In genomic region chr7:108178393-108178792, GRCh38 we compare ENCODE assay signal across 16 cellular contexts. TPM values are rescaled to one million over a fixed set of nuclear protein-coding genes. Genes with fewer than 3 reads are reported as not detected.
DNase-seq lines count a peak whose midpoint lies in the region; ATAC-seq and TF ChIP-seq lines count a peak whose summit lies in the region.
"Had no signal": no experiment of that assay in that cellular context is flagged by ENCODE, and none has a peak within 500 bp of the region (broad histone marks: within the 10 kb centered on the region; RNA-seq: fewer than 3 reads in every experiment).

No MANE protein-coding gene starts in this region.

- WGBS in right lobe of liver (ENCODE audit: insufficient coverage, low coverage, low lambda C conversion rate, missing lambda C conversion rate) = 34% methylated on average over 3 of the region's 3 CpGs

- intact Hi-C loops in right lobe of liver (cut with DNase I) = no loop called here

- peaks cover 21% of the 10 kb centered on the region for H3K4me1 Mint-ChIP-seq in WTC11

- H3K27ac Mint-ChIP-seq in WTC11 = no peak overlapping the region
- H3K27ac Mint-ChIP-seq: stimulated activated naive CD8-positive, alpha-beta T cell treated with anti-CD3 and anti-CD28 coated beads, Interleukin-15, Interleukin-2, amounts not matched to agents 100 ng/mL and 50 ng/mL, for 24 hours had no signal

- no peak overlapping the region for H3K4me3 ChIP-seq in BLaER1 treated with 17β-estradiol and CSF1 and Interleukin-3, amounts not matched to agents 10 nM and 100 nM
- no peak overlapping the region for H3K4me3 ChIP-seq in right lobe of liver
- H3K4me3 ChIP-seq: spleen, uterus had no signal

- H3K36me3 ChIP-seq in BLaER1 treated with 17β-estradiol and CSF1 and Interleukin-3, amounts not matched to agents 10 nM and 100 nM = no peaks in the 10 kb centered on the region
- no peaks in the 10 kb centered on the region for H3K36me3 ChIP-seq in right lobe of liver
- H3K36me3 ChIP-seq: uterus had no signal

- no peaks in the 10 kb centered on the region for H3K9me3 Mint-ChIP-seq in WTC11
- H3K9me3 Mint-ChIP-seq: stimulated activated naive CD8-positive, alpha-beta T cell treated with anti-CD3 and anti-CD28 coated beads, Interleukin-15, Interleukin-2, amounts not matched to agents 100 ng/mL and 50 ng/mL, for 24 hours had no signal

- H4K20me1 ChIP-seq in BLaER1 treated with 17β-estradiol and CSF1 and Interleukin-3, amounts not matched to agents 10 nM and 100 nM = no peaks in the 10 kb centered on the region

- ATAC-seq in right lobe of liver = no peak
- ATAC-seq in GM21447 (IDR thresholded peaks at IDR 0.05; ENCODE audit: unreplicated experiment) = no peak
- ATAC-seq in WTC11 = no peak
- no peak for ATAC-seq in GM19395 (IDR thresholded peaks at IDR 0.05; ENCODE audit: unreplicated experiment)

- DNase-seq in NCI-H1105 treated with DMSO at 0.1 percent for 48 hours (lab: John Stamatoyannopoulos, UW) (peak; percentile 99), NCI-H2171 treated with DMSO at 0.1 percent for 48 hours (lab: John Stamatoyannopoulos, UW) (peak; percentile 86), SHP77 treated with DMSO at 0.1 percent for 48 hours (lab: John Stamatoyannopoulos, UW) (peak; percentile 95), right lobe of liver (no peak), WTC11 (ENCODE audit: low spot score) (no peak)
- DNase-seq: activated CD8-positive, alpha-beta memory T cell treated with anti-CD3 and anti-CD28 coated beads for 24 hours; amniotic stem cell; foreskin fibroblast; NCI-H2227 treated with DMSO at 0.1 percent for 48 hours; spleen; T-helper 1 cell; uterus had no signal

- H3K4me2 ChIP-seq in BLaER1 treated with 17β-estradiol and CSF1 and Interleukin-3, amounts not matched to agents 10 nM and 100 nM = peak overlapping the region in 7 of 11 experiments; percentile 22 to 60 (median 33); a peak in 9 of 22 replicates

- peaks cover 4 to 12% (median 7%) of the 10 kb centered on the region in 10 experiments; a peak in 12 of 20 replicates for H3K4me1 ChIP-seq in BLaER1 treated with 17β-estradiol and CSF1 and Interleukin-3, amounts not matched to agents 10 nM and 100 nM
- no peaks in the 10 kb centered on the region for H3K4me1 ChIP-seq in right lobe of liver
- H3K4me1 ChIP-seq: uterus had no signal

- H3K9me3 ChIP-seq in BLaER1 treated with 17β-estradiol and CSF1 and Interleukin-3, amounts not matched to agents 10 nM and 100 nM (replicated peaks in 1 of 11) = no peaks in the 10 kb centered on the region
- H3K9me3 ChIP-seq in right lobe of liver = no peaks in the 10 kb centered on the region
- H3K9me3 ChIP-seq: spleen, uterus had no signal

- no peak for TF ChIP-seq POLR2A in right lobe of liver (IDR thresholded peaks at IDR 0.05)

- H3K27me3 Mint-ChIP-seq in WTC11 (ENCODE audit: low read depth) = no peaks in the 10 kb centered on the region

- POLR2A ChIA-PET in WTC11 (lab: Charles Lee) = no interaction called here

- H3K9ac ChIP-seq in BLaER1 treated with 17β-estradiol and CSF1 and Interleukin-3, amounts not matched to agents 10 nM and 100 nM = no peak overlapping the region

- no peaks in the 10 kb centered on the region for H3K27me3 ChIP-seq in BLaER1 treated with 17β-estradiol and CSF1 and Interleukin-3, amounts not matched to agents 10 nM and 100 nM
- H3K27me3 ChIP-seq in right lobe of liver = no peaks in the 10 kb centered on the region
- H3K27me3 ChIP-seq: uterus had no signal

- no peak overlapping the region for H3K27ac ChIP-seq in BLaER1 treated with 17β-estradiol and CSF1 and Interleukin-3, amounts not matched to agents 10 nM and 100 nM
- no peak overlapping the region for H3K27ac ChIP-seq in right lobe of liver
- H3K27ac ChIP-seq: spleen, uterus had no signal

- CTCF ChIA-PET in WTC11 (lab: Charles Lee) = no interaction called here

- no peaks in the 10 kb centered on the region for H3K36me3 Mint-ChIP-seq in WTC11

- H3K4me3 Mint-ChIP-seq in WTC11 = no peak overlapping the region
- H3K4me3 Mint-ChIP-seq: stimulated activated naive CD8-positive, alpha-beta T cell treated with anti-CD3 and anti-CD28 coated beads, Interleukin-15, Interleukin-2, amounts not matched to agents 100 ng/mL and 50 ng/mL, for 24 hours had no signal

- TF ChIP-seq CTCF in right lobe of liver (IDR thresholded peaks at IDR 0.05) (no peak), WTC11 (IDR thresholded peaks at IDR 0.05) (no peak)

TF ChIP-seq in WTC11, 78 proteins besides CTCF, POLR2A, EP300 and RAD21:
- TF ChIP-seq NFE2L1 (CRISPR knock-in tag; IDR thresholded peaks at IDR 0.05) (no peak), FOXP4 (CRISPR knock-in tag; IDR thresholded peaks at IDR 0.05) (no peak), E2F1 (CRISPR knock-in tag; IDR thresholded peaks at IDR 0.05) (no peak), ZNF532 (CRISPR knock-in tag; IDR thresholded peaks at IDR 0.05; ENCODE audit: borderline replicate concordance) (no peak), NFATC4 (CRISPR knock-in tag; IDR thresholded peaks at IDR 0.05) (no peak), ZBTB43 (CRISPR knock-in tag; IDR thresholded peaks at IDR 0.05) (no peak), SOX15 (CRISPR knock-in tag; IDR thresholded peaks at IDR 0.05) (no peak), ZNF396 (CRISPR knock-in tag; IDR thresholded peaks at IDR 0.05; ENCODE audit: borderline replicate concordance) (no peak), ESRRA (CRISPR knock-in tag; IDR thresholded peaks at IDR 0.05; ENCODE audit: borderline replicate concordance) (no peak), HMGA2 (CRISPR knock-in tag; IDR thresholded peaks at IDR 0.05) (no peak)

RNA-seq across cellular contexts. Expression of gene LAMB4, which starts 48.2 kb away (rescaled TPM):
- not detected for total RNA-seq in right lobe of liver
- not detected in 3 replicates for total RNA-seq in WTC11 (2021)

Comparison
In these comparisons a context has a peak if more than half of its experiments do, and no peak if none do; other contexts are left out.
1. DNase-seq: peak in NCI-H1105 treated with DMSO at 0.1 percent for 48 hours (single experiment), NCI-H2171 treated with DMSO at 0.1 percent for 48 hours (single experiment) and SHP77 treated with DMSO at 0.1 percent for 48 hours (single experiment); none in right lobe of liver (0 of 3) and WTC11 (single experiment).